ENCODE assay signal across 21 cellular contexts in the genomic region with DNA sequence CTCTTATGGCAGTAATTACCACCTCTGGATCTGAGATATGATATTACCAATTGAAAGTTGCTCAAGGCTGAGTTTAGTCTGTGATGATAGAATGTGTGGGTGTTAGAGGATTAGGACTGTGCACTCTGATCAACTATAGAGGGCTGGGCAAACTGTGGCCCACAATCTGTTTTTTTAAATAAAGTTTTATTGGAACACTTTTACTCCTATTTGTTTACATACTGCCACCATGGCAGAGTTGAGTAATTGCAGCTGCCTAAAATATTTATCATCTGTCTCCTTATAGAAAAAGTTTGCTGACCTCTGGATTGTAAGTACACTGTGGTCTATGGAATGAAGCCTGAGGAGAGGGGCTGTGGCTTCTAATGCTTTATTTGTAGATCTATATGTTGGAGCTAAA.
"Had no signal": no experiment of that assay in that cellular context is flagged by ENCODE, and none has a peak within 500 bp of the region (broad histone marks: within the 10 kb centered on the region; RNA-seq: fewer than 3 reads in every experiment).

No MANE protein-coding gene starts in this region.

- H3K4me3 Mint-ChIP-seq: activated CD8-positive, alpha-beta T cell treated with anti-CD3 and anti-CD28 coated beads for 36 hours; activated naive CD8-positive, alpha-beta T cell treated with anti-CD3 and anti-CD28 coated beads for 36 hours; activated T-cell treated with anti-CD3 and anti-CD28 coated beads, Interleukin-2, amount 50 U/mL, for 72 hours; dendritic cell treated with granulocyte-macrophage colony-stimulating factor and Interleukin-4, amounts not matched to agents 40 ng/mL and 50 ng/mL, for 4 days; memory B cell; nephron had no signal

- H3K36me3 Mint-ChIP-seq: activated naive CD8-positive, alpha-beta T cell treated with anti-CD3 and anti-CD28 coated beads for 36 hours; memory B cell had no signal

- ATAC-seq: activated CD8-positive, alpha-beta T cell treated with anti-CD3 and anti-CD28 coated beads for 36 hours; activated T-cell treated with anti-CD3 and anti-CD28 coated beads, Interleukin-2, amount 50 U/mL, for 72 hours; heart left ventricle; psoas muscle; upper lobe of right lung had no signal

- H3K27ac ChIP-seq: brain microvascular endothelial cell, esophagus muscularis mucosa, heart left ventricle, left ventricle myocardium inferior, psoas muscle, sigmoid colon, upper lobe of right lung, WERI-Rb-1 had no signal

- H3K4me1 Mint-ChIP-seq: nephron had no signal

- H3K27ac Mint-ChIP-seq: activated CD8-positive, alpha-beta T cell treated with anti-CD3 and anti-CD28 coated beads for 36 hours; activated naive CD8-positive, alpha-beta T cell treated with anti-CD3 and anti-CD28 coated beads for 36 hours; activated T-cell treated with anti-CD3 and anti-CD28 coated beads, Interleukin-2, amount 50 U/mL, for 72 hours; dendritic cell treated with granulocyte-macrophage colony-stimulating factor and Interleukin-4, amounts not matched to agents 40 ng/mL and 50 ng/mL, for 4 days; memory B cell; nephron had no signal

- H3K9me3 Mint-ChIP-seq: activated CD8-positive, alpha-beta T cell treated with anti-CD3 and anti-CD28 coated beads for 36 hours; activated naive CD8-positive, alpha-beta T cell treated with anti-CD3 and anti-CD28 coated beads for 36 hours; activated T-cell treated with anti-CD3 and anti-CD28 coated beads, Interleukin-2, amount 50 U/mL, for 72 hours; dendritic cell treated with granulocyte-macrophage colony-stimulating factor and Interleukin-4, amounts not matched to agents 40 ng/mL and 50 ng/mL, for 4 days; memory B cell had no signal

- DNase-seq: activated CD4-positive, alpha-beta T cell treated with anti-CD3 and anti-CD28 coated beads for 4 hours; activated CD8-positive, alpha-beta memory T cell treated with anti-CD3 and anti-CD28 coated beads, Interleukin-2, amount 50 U/mL, for 4 hours; activated CD8-positive, alpha-beta T cell treated with anti-CD3 and anti-CD28 coated beads for 36 hours; activated gamma-delta T cell treated with Interleukin-2 at 50 U/mL for 16 hours; activated naive CD8-positive, alpha-beta T cell treated with anti-CD3 and anti-CD28 coated beads for 36 hours; activated T-cell treated with anti-CD3 and anti-CD28 coated beads, Interleukin-2, amount 50 U/mL, for 72 hours; brain microvascular endothelial cell; heart left ventricle; left ventricle myocardium inferior; psoas muscle; sigmoid colon; stimulated activated CD4-positive, alpha-beta T cell treated with anti-CD3 and anti-CD28 coated beads, Interleukin-12 subunit alpha, Interleukin-12 subunit beta, amount 100 ng/mL, for 4 hours; stimulated activated CD4-positive, alpha-beta T cell treated with anti-CD3 and anti-CD28 coated beads, Interleukin-2, amount 100 ng/mL, for 48 hours; stimulated activated naive CD4-positive, alpha-beta T cell treated with Interleukin-2 at 50 U/mL for 16 hours; T-helper 9 cell; upper lobe of right lung; WERI-Rb-1 had no signal

- H3K36me3 ChIP-seq: brain microvascular endothelial cell, esophagus muscularis mucosa, heart left ventricle, left ventricle myocardium inferior, sigmoid colon, upper lobe of right lung, WERI-Rb-1 had no signal

- H3K9me3 ChIP-seq: esophagus muscularis mucosa, heart left ventricle, left ventricle myocardium inferior, psoas muscle, upper lobe of right lung had no signal

- H3K4me3 ChIP-seq: esophagus muscularis mucosa, heart left ventricle, left ventricle myocardium inferior, psoas muscle, sigmoid colon, upper lobe of right lung had no signal

- H3K4me1 ChIP-seq: esophagus muscularis mucosa, heart left ventricle, left ventricle myocardium inferior, psoas muscle, sigmoid colon, upper lobe of right lung had no signal

- H3K27me3 ChIP-seq: brain microvascular endothelial cell, sigmoid colon, upper lobe of right lung had no signal
